ENCODE assay signal across 25 cellular contexts in the genomic region with DNA sequence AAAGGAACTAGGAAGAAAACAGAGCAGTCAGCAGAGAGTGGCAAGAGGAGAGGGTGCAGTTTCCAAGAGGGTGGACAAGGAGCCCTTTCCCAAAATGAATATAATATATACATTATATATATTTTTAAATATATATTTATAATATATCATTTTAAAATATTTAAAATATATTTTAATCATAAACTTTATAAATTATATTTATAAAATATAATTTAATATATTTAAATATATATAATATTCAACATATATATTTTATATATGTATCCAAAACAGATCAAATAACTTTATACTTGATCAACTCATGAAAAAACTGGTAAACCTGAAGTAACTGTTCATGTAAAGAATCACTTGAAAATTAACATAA.
DNase-seq lines count a peak whose midpoint lies in the region; TF ChIP-seq lines count a peak whose summit lies in the region.
"Had no signal": no experiment of that assay in that cellular context is flagged by ENCODE, and none has a peak within 500 bp of the region (broad histone marks: within the 10 kb centered on the region; RNA-seq: fewer than 3 reads in every experiment).

No MANE protein-coding gene starts in this region.

- H2AFZ ChIP-seq in mesenchymal stem cell (ENCODE audit: low read depth, low read length), result no peak overlapping the region
- H2AFZ ChIP-seq: neural progenitor cell had no signal

- no peaks in the 10 kb centered on the region for H3K36me3 ChIP-seq in breast epithelium
- no peaks in the 10 kb centered on the region for H3K36me3 ChIP-seq in brain microvascular endothelial cell (replicated peaks)
- H3K36me3 ChIP-seq in mesenchymal stem cell (ENCODE audit: control insufficient read depth in 1 of 2, insufficient read depth in 2 of 2, low read depth in 1 of 2, low read length in 2 of 2), result no peaks in the 10 kb centered on the region
- H3K36me3 ChIP-seq: BE2C, gastroesophageal sphincter, neural progenitor cell, stomach, tibial nerve, WERI-Rb-1 had no signal

- H3K4me1 ChIP-seq in breast epithelium, result no peaks in the 10 kb centered on the region
- H3K4me1 ChIP-seq in mesenchymal stem cell (ENCODE audit: control insufficient read depth, insufficient read depth, low read depth, low read length), result peaks cover 2% of the 10 kb centered on the region
- H3K4me1 ChIP-seq: BE2C, neural progenitor cell, psoas muscle had no signal

- H3K14ac ChIP-seq in mesenchymal stem cell (ENCODE audit: low read length in 2 of 2), result no peak overlapping the region

- CTCF ChIA-PET in MCF 10A (lab: Yijun Ruan, JAX), result interaction anchor here (8.5 kb wide), 1 partner anchor 43 kb away, joined by 74 read pairs; no protein-coding TSS in a partner anchor

- H3K4me1 Mint-ChIP-seq in MCF 10A (ENCODE audit: insufficient read depth, unreplicated experiment), result peaks cover 23% of the 10 kb centered on the region
- H3K4me1 Mint-ChIP-seq: activated naive CD8-positive, alpha-beta T cell treated with anti-CD3 and anti-CD28 coated beads, Interleukin-2, amount 10 ng/mL, durations not matched to agents 7 days and 5 days had no signal

- no peak overlapping the region for H3K23ac ChIP-seq in mesenchymal stem cell (ENCODE audit: low read length in 2 of 2)

- H2BK5ac ChIP-seq in mesenchymal stem cell (ENCODE audit: low read depth, low read length, poor library complexity, severe bottlenecking), result no peak overlapping the region

- no peak overlapping the region for H2BK12ac ChIP-seq in mesenchymal stem cell (ENCODE audit: low read length in 2 of 2)

- no peak overlapping the region for H2BK15ac ChIP-seq in mesenchymal stem cell (ENCODE audit: low read depth, poor library complexity, severe bottlenecking)

- no peaks in the 10 kb centered on the region for H3K27me3 Mint-ChIP-seq in MCF 10A (ENCODE audit: insufficient read depth, unreplicated experiment)

- H3K27me3 ChIP-seq in breast epithelium (no peaks in the 10 kb centered on the region), brain microvascular endothelial cell (replicated peaks) (no peaks in the 10 kb centered on the region), mesenchymal stem cell (ENCODE audit: control insufficient read depth in 1 of 2, insufficient read depth in 1 of 2, low read length in 2 of 2) (no peaks in the 10 kb centered on the region)
- H3K27me3 ChIP-seq: gastroesophageal sphincter, neural progenitor cell, stomach, tibial nerve had no signal

- peak overlapping the region; percentile 70 for H3K27ac Mint-ChIP-seq in MCF 10A (ENCODE audit: low read depth, unreplicated experiment)
- H3K27ac Mint-ChIP-seq: activated naive CD8-positive, alpha-beta T cell treated with anti-CD3 and anti-CD28 coated beads, Interleukin-2, amount 10 ng/mL, durations not matched to agents 7 days and 5 days; neural progenitor cell; T-helper 1 cell treated with Interleukin-12 subunit alpha and Interleukin-12 subunit beta and Interleukin-4 antibody, amounts not matched to agents 30 μg/mL and 1 μg/mL, for 36 hours had no signal

- POLR2A ChIA-PET in MCF 10A (lab: Yijun Ruan, JAX), result interaction anchor here (0.5 to 7.7 kb wide), 4 partner anchors 42 to 823 kb away, joined by 3 to 74 read pairs (median 4); no protein-coding TSS in a partner anchor

- no peak overlapping the region for H2AK5ac ChIP-seq in mesenchymal stem cell (ENCODE audit: low read length, severe bottlenecking)

- H2BK120ac ChIP-seq in mesenchymal stem cell (ENCODE audit: low read depth, low read length), result no peak overlapping the region

- DNase-seq in MCF 10A (ENCODE audit: unreplicated experiment), result no peak
- no peak for DNase-seq in breast epithelium (ENCODE audit: low spot score in 2 of 2)
- no peak for DNase-seq in brain microvascular endothelial cell
- no peak for DNase-seq in mesenchymal stem cell
- DNase-seq in midbrain (lab: John Stamatoyannopoulos, UW), result no peak
- no peak for DNase-seq in EL
- DNase-seq in SKM-1 treated with dmso at 0.1 percent for 144 hours (lab: John Stamatoyannopoulos, UW; ENCODE audit: unreplicated experiment), result no peak
- DNase-seq in activated CD8-positive, alpha-beta memory T cell treated with anti-CD3 and anti-CD28 coated beads for 24 hours, result no peak
- DNase-seq: 8988T; activated CD4-positive, alpha-beta T cell treated with anti-CD3 and anti-CD28 coated beads, Interleukin-2, amount 50 U/mL, for 48 hours; activated naive CD8-positive, alpha-beta T cell treated with anti-CD3 and anti-CD28 coated beads, Interleukin-2, amount 10 ng/mL, durations not matched to agents 7 days and 5 days; BE2C; DMS79; effector CD4-positive, alpha-beta T cell; hippocampal formation; NCI-H146; NCI-H446 treated with DMSO at 0.1 percent for 48 hours; psoas muscle; SIG-M5; stomach; WERI-Rb-1 had no signal

- no peak overlapping the region for H4K91ac ChIP-seq in mesenchymal stem cell (ENCODE audit: low read length)

- no peaks in the 10 kb centered on the region for H3K36me3 Mint-ChIP-seq in MCF 10A (ENCODE audit: insufficient read depth, unreplicated experiment)
- H3K36me3 Mint-ChIP-seq: activated naive CD8-positive, alpha-beta T cell treated with anti-CD3 and anti-CD28 coated beads, Interleukin-2, amount 10 ng/mL, durations not matched to agents 7 days and 5 days; neural progenitor cell had no signal

- peak overlapping the region; percentile 26 for H3K4me2 ChIP-seq in mesenchymal stem cell (ENCODE audit: low read length, poor library complexity, severe bottlenecking)
- H3K4me2 ChIP-seq: neural progenitor cell had no signal

- TF ChIP-seq CTCF in MCF 10A (IDR thresholded peaks at IDR 0.05; ENCODE audit: unreplicated experiment), result no peak
- TF ChIP-seq CTCF in breast epithelium (IDR thresholded peaks at IDR 0.05), result no peak
- no peak for TF ChIP-seq CTCF in brain microvascular endothelial cell (IDR thresholded peaks at IDR 0.05; ENCODE audit: low read depth, low read length, missing control alignments)

- intact Hi-C loops in MCF 10A (cut with micrococcal nuclease) (no loop called here), breast epithelium (cut with DNase I; ENCODE audit: low total_unique reads) (no loop called here)

- no peak for TF ChIP-seq POLR2A in breast epithelium (IDR thresholded peaks at IDR 0.05)

- H3K9me3 ChIP-seq in breast epithelium (no peaks in the 10 kb centered on the region), mesenchymal stem cell (ENCODE audit: control insufficient read depth, low read length) (no peaks in the 10 kb centered on the region)
- H3K9me3 ChIP-seq: BE2C, gastroesophageal sphincter, psoas muscle, stomach, tibial nerve had no signal

- H3K27ac ChIP-seq in breast epithelium (no peak overlapping the region), brain microvascular endothelial cell (peak overlapping the region; percentile 36), mesenchymal stem cell (ENCODE audit: low read length, poor library complexity, severe bottlenecking) (peak overlapping the region; percentile 87)
- H3K27ac ChIP-seq: neural progenitor cell, psoas muscle, stomach, tibial nerve, WERI-Rb-1 had no signal

- H3K18ac ChIP-seq in mesenchymal stem cell (ENCODE audit: low read depth in 1 of 2, low read length in 2 of 2), result no peak overlapping the region

- in situ Hi-C loops in brain microvascular endothelial cell (cut with HindIII; ENCODE audit: low pct_ligation_motif_present, low sequenced_read_pairs), result loop anchor here (25.0 kb wide), 1 partner anchor 1154 kb away; no protein-coding TSS in a partner anchor

- H3K79me1 ChIP-seq in mesenchymal stem cell (replicated peaks; ENCODE audit: low read length, poor library complexity, severe bottlenecking), result no peaks in the 10 kb centered on the region

- no TSS peak for BruUV-seq in MCF 10A (replicated peaks; lab: Mats Ljungman, UMichigan)

- peak overlapping the region; percentile 35 for H3K4me3 Mint-ChIP-seq in MCF 10A (ENCODE audit: unreplicated experiment)
- H3K4me3 Mint-ChIP-seq: activated naive CD8-positive, alpha-beta T cell treated with anti-CD3 and anti-CD28 coated beads, Interleukin-2, amount 10 ng/mL, durations not matched to agents 7 days and 5 days; neural progenitor cell; T-helper 1 cell treated with Interleukin-12 subunit alpha and Interleukin-12 subunit beta and Interleukin-4 antibody, amounts not matched to agents 30 μg/mL and 1 μg/mL, for 36 hours had no signal

- no peak overlapping the region for H3K4me3 ChIP-seq in breast epithelium
- H3K4me3 ChIP-seq in brain microvascular endothelial cell (ENCODE audit: low read depth, low read length), result no peak overlapping the region
- H3K4me3 ChIP-seq in mesenchymal stem cell (ENCODE audit: insufficient read depth in 1 of 2, low read depth in 1 of 2, low read length in 2 of 2), result no peak overlapping the region
- H3K4me3 ChIP-seq: gastroesophageal sphincter, neural progenitor cell, psoas muscle, stomach, tibial nerve had no signal

- H3K9ac ChIP-seq in mesenchymal stem cell (ENCODE audit: low read length), result peak overlapping the region; percentile 60
- H3K9ac ChIP-seq: neural progenitor cell had no signal

- no peak overlapping the region for H3K4ac ChIP-seq in mesenchymal stem cell (ENCODE audit: low read depth in 1 of 2, low read length in 2 of 2)

- no peaks in the 10 kb centered on the region for H3K9me3 Mint-ChIP-seq in MCF 10A (ENCODE audit: unreplicated experiment)
- H3K9me3 Mint-ChIP-seq: activated naive CD8-positive, alpha-beta T cell treated with anti-CD3 and anti-CD28 coated beads, Interleukin-2, amount 10 ng/mL, durations not matched to agents 7 days and 5 days; neural progenitor cell; T-helper 1 cell treated with Interleukin-12 subunit alpha and Interleukin-12 subunit beta and Interleukin-4 antibody, amounts not matched to agents 30 μg/mL and 1 μg/mL, for 36 hours had no signal

- no peak overlapping the region for H4K8ac ChIP-seq in mesenchymal stem cell (ENCODE audit: low read length)

Comparison
In these comparisons a context has a peak if more than half of its experiments do, and no peak if none do; other contexts are left out.
1. H3K27ac ChIP-seq: peak in brain microvascular endothelial cell (single experiment) and mesenchymal stem cell (single experiment); none in breast epithelium (0 of 2).